In the genomic region with DNA sequence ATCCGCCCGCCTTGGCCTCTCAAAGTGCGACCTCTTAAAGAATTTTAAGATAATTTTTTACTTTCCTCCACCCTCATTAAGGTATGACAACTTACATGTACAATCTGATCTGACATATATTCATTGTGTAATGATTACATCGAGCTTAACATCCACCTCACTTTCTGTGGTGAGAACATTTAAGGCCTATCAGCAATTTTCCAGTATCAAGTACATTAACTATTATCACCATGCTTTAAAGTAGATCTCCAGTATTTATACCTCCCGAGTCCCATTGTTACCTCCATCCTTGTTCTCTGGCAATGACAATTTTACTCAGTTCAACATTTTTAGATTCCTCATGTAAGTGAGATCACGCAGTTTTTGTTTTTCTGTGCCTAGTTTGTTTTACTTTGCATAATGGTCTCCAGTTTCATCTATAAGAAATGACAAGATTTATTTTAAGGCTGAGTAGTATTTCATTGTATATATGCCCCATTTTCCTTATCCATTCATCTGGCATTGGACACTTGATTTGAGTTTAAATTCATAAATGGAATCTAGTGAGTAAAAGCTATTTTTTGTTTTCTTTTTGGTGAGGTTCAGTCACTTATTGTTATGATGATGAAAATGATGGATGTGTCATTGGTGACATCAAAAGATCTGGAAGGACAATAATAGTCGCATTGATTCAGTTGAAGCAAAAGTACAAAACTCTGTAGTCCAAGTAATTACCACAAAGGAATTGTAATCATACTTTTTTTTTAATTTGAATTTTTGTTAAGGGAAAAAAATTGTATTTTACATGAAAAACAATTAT, we compare ENCODE assay signal across 8 cellular contexts.
DNase-seq lines count a peak whose midpoint lies in the region; ATAC-seq, FAIRE-seq and TF ChIP-seq lines count a peak whose summit lies in the region.

No MANE protein-coding gene starts in this region.

- no peaks in the 10 kb centered on the region for H3K79me2 ChIP-seq in endothelial cell of umbilical vein (ENCODE audit: control insufficient read depth, insufficient read depth, low read length)

- no TSS peak for BruUV-seq in endothelial cell of umbilical vein (replicated peaks; lab: Mats Ljungman, UMichigan)

- WGBS in prostate gland, result 45% methylated on average over 7 of the region's 7 CpGs

- dilution Hi-C loops in endothelial cell of umbilical vein (cut with MboI; ENCODE audit: extremely low pct_ligation_motif_present, low sequenced_read_pairs), result no loop called here

- FAIRE-seq in endothelial cell of umbilical vein (lab: Jason Lieb, UNC), result no peak

- H3K4me2 ChIP-seq in endothelial cell of umbilical vein (ENCODE audit: insufficient read depth, low read length), result peak overlapping the region; percentile 97

- H3K27me3 ChIP-seq in Peyer's patch, result no peaks in the 10 kb centered on the region
- H3K27me3 ChIP-seq in endothelial cell of umbilical vein (ENCODE audit: control insufficient read depth in 2 of 2, insufficient read depth in 2 of 2, low read length in 2 of 2), result no peaks in the 10 kb centered on the region
- no peaks in the 10 kb centered on the region for H3K27me3 ChIP-seq in prostate gland (replicated peaks; ENCODE audit: insufficient read depth)

- intact Hi-C loops in endothelial cell of umbilical vein (cut with micrococcal nuclease), result loop anchor here (1.0 to 2.0 kb wide), 3 partner anchors 12 to 48 kb away; a partner anchor contains a TSS
- intact Hi-C loops in prostate gland (cut with DNase I), result no loop called here

- DNase-seq in AG04449 (ENCODE audit: low read depth, low spot score), result no peak
- DNase-seq in Peyer's patch, result no peak
- DNase-seq in endothelial cell of umbilical vein (ENCODE audit: low read depth, low spot score), result peak; percentile 49
- no peak for DNase-seq in prostate gland (ENCODE audit: low spot score)
- DNase-seq in A172 (ENCODE audit: low spot score), result no peak
- DNase-seq in mesenteric fat pad (ENCODE audit: low spot score), result no peak

- no peak for TF ChIP-seq POLR2A in Peyer's patch (IDR thresholded peaks at IDR 0.05)
- no peak for TF ChIP-seq POLR2A in endothelial cell of umbilical vein (IDR thresholded peaks at IDR 0.05; ENCODE audit: low read depth, low read length)
- no peak for TF ChIP-seq POLR2A in prostate gland (IDR thresholded peaks at IDR 0.05)

- CTCF ChIA-PET in AG04449 (lab: Yijun Ruan, JAX) (interaction anchor here (0.8 to 9.2 kb wide), 6 partner anchors 10 to 698 kb away, joined by 3 to 213 read pairs (median 4); a partner anchor contains a TSS), endothelial cell of umbilical vein (lab: Charles Lee) (interaction anchor here (0.9 to 8.8 kb wide), 6 partner anchors 12 to 70 kb away, joined by 3 to 117 read pairs (median 6); a partner anchor contains a TSS)

- no peak overlapping the region for H2AFZ ChIP-seq in endothelial cell of umbilical vein (ENCODE audit: low read depth, low read length)

- POLR2A ChIA-PET in AG04449 (lab: Yijun Ruan, JAX), result interaction anchor here (0.6 to 4.1 kb wide), 13 partner anchors 10 to 1701 kb away, joined by 3 to 34 read pairs (median 6); a partner anchor contains a TSS
- POLR2A ChIA-PET in endothelial cell of umbilical vein (lab: Charles Lee), result interaction anchor here (0.6 to 3.0 kb wide), 12 partner anchors 10 to 1794 kb away, joined by 3 to 31 read pairs (median 6); a partner anchor contains a TSS

- peak overlapping the region; percentile 98 for H3K9ac ChIP-seq in endothelial cell of umbilical vein (replicated peaks; ENCODE audit: extremely low read depth, insufficient read depth, low read length)

- H3K4me3 ChIP-seq in AG04449 (ENCODE audit: low read depth, low read length), result peak overlapping the region; percentile 66
- H3K4me3 ChIP-seq in Peyer's patch, result peak overlapping the region; percentile 42 to 67 (median 53)
- peak overlapping the region; percentile 44 to 97 (median 73) for H3K4me3 ChIP-seq in endothelial cell of umbilical vein (replicated peaks in 1 of 3; ENCODE audit: insufficient read depth in 1 of 3, low read depth in 1 of 3, low read length in 3 of 3)
- peak overlapping the region; percentile 33 to 41 for H3K4me3 ChIP-seq in prostate gland

- H3K36me3 ChIP-seq in Peyer's patch (no peaks in the 10 kb centered on the region), endothelial cell of umbilical vein (ENCODE audit: control insufficient read depth in 2 of 2, extremely low read depth in 1 of 2, insufficient read depth in 2 of 2, low read length in 2 of 2) (no peaks in the 10 kb centered on the region), prostate gland (no peaks in the 10 kb centered on the region)

- TF ChIP-seq CTCF in AG04449 (IDR thresholded peaks at IDR 0.05; ENCODE audit: insufficient read depth, low read length, missing control alignments) (no peak), Peyer's patch (IDR thresholded peaks at IDR 0.05) (no peak), endothelial cell of umbilical vein (IDR thresholded peaks at IDR 0.05; ENCODE audit: extremely low read depth in 1 of 2, insufficient read depth in 1 of 2, low read depth in 1 of 2, low read length in 2 of 2) (no peak), prostate gland (IDR thresholded peaks at IDR 0.05) (no peak)

- no peaks in the 10 kb centered on the region for H4K20me1 ChIP-seq in endothelial cell of umbilical vein (replicated peaks; ENCODE audit: control insufficient read depth, extremely low read depth, insufficient read depth, low read length)

- ATAC-seq in GM21825 (IDR thresholded peaks at IDR 0.05; ENCODE audit: unreplicated experiment), result peak; percentile 1
- no peak for ATAC-seq in GM18520 (IDR thresholded peaks at IDR 0.05; ENCODE audit: unreplicated experiment)

- peak overlapping the region; percentile 70 to 94 (median 79) for H3K27ac ChIP-seq in Peyer's patch
- H3K27ac ChIP-seq in endothelial cell of umbilical vein (ENCODE audit: insufficient read depth, low read depth, low read length), result peak overlapping the region; percentile 91
- peak overlapping the region; percentile 45 to 53 for H3K27ac ChIP-seq in prostate gland

- H3K4me1 ChIP-seq in Peyer's patch (peaks cover 0 to 9% (median 0%) of the 10 kb centered on the region in 4 donors), endothelial cell of umbilical vein (ENCODE audit: control insufficient read depth, extremely low read depth, insufficient read depth, low read length) (peaks cover 8% of the 10 kb centered on the region), prostate gland (replicated peaks) (no peaks in the 10 kb centered on the region)

- H3K9me1 ChIP-seq in endothelial cell of umbilical vein (replicated peaks; ENCODE audit: control insufficient read depth, extremely low read depth, insufficient read depth, low read length), result no peaks in the 10 kb centered on the region

- H3K9me3 ChIP-seq in Peyer's patch (peaks cover 0 to 5% (median 0%) of the 10 kb centered on the region in 4 donors), endothelial cell of umbilical vein (replicated peaks; ENCODE audit: control insufficient read depth, insufficient read depth, low read length) (no peaks in the 10 kb centered on the region), prostate gland (no peaks in the 10 kb centered on the region)

TF ChIP-seq in endothelial cell of umbilical vein, 7 proteins besides CTCF, POLR2A, EP300 and RAD21:
- TF ChIP-seq GATA2 (IDR thresholded peaks at IDR 0.05; ENCODE audit: insufficient read depth, insufficient read length, low read depth, low read length) (no peak), JUN (IDR thresholded peaks at IDR 0.05; ENCODE audit: borderline replicate concordance, insufficient read depth, insufficient read length, low read depth) (no peak), FOS (IDR thresholded peaks at IDR 0.05; ENCODE audit: borderline replicate concordance, insufficient read depth, low read length) (no peak), MYC (IDR thresholded peaks at IDR 0.05; ENCODE audit: low read depth, low read length) (no peak), POLR2AphosphoS5 (IDR thresholded peaks at IDR 0.05; ENCODE audit: insufficient read depth, low read depth, low read length) (no peak), EZH2 (IDR thresholded peaks at IDR 0.05; ENCODE audit: borderline replicate concordance, low read depth, low read length, severe bottlenecking) (no peak)
- TF ChIP-seq, protein P1, sequence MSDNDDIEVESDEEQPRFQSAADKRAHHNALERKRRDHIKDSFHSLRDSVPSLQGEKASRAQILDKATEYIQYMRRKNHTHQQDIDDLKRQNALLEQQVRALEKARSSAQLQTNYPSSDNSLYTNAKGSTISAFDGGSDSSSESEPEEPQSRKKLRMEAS (IDR thresholded peaks at IDR 0.05; ENCODE audit: insufficient read depth, insufficient read length), result no peak
TF ChIP-seq in endothelial cell of umbilical vein: peak in this region for 0.
